Comparison of ENCODE assay signal across 9 cellular contexts in the genomic region with DNA sequence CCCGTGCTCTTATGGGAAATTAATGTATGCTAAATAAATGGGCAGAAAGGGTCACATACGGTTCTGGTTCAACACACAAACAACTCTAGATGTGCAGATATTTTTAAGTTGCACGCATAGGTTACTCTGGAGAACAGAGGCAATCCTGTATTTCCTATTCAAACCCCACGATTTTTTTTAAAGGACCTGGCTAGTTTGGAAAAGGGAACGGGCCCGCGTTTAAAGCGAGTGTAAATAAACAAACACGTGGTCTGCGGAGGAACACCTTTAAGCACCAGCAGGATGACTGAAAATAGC. TPM values are rescaled to one million over a fixed set of nuclear protein-coding genes. Genes with fewer than 3 reads are reported as not detected.
A peak's percentile ranks its signal among the peaks of the same experiment; 100 is the strongest.
DNase-seq lines count a peak whose midpoint lies in the region; ATAC-seq and TF ChIP-seq lines count a peak whose summit lies in the region.
"Had no signal": no experiment of that assay in that cellular context is flagged by ENCODE, and none has a peak within 500 bp of the region (broad histone marks: within the 10 kb centered on the region; RNA-seq: fewer than 3 reads in every experiment).

No MANE protein-coding gene starts in this region.

- H3K4me3 Mint-ChIP-seq in CD4-positive, CD25-positive, alpha-beta regulatory T cell: peak overlapping the region; percentile 92 to 99 (median 95)
- H3K4me3 Mint-ChIP-seq in chondrocyte (ENCODE audit: unreplicated experiment): peak overlapping the region; percentile 94
- H3K4me3 Mint-ChIP-seq in naive thymus-derived CD4-positive, alpha-beta T cell: peak overlapping the region; percentile 92 to 99 (median 96)

- CTCF ChIA-PET in naive thymus-derived CD4-positive, alpha-beta T cell (lab: Charles Lee): interaction anchor here (1.1 kb wide), 1 partner anchor 12 kb away, joined by 3 read pairs; no protein-coding TSS in a partner anchor

- POLR2A ChIA-PET in naive thymus-derived CD4-positive, alpha-beta T cell (lab: Charles Lee): interaction anchor here (2.0 kb wide), 1 partner anchor 751 kb away, joined by 12 read pairs; a partner anchor contains a TSS

- H3K9me3 ChIP-seq in CD4-positive, CD25-positive, alpha-beta regulatory T cell (ENCODE audit: control insufficient read depth in 2 of 2, low read length in 2 of 2): no peaks in the 10 kb centered on the region
- no peaks in the 10 kb centered on the region for H3K9me3 ChIP-seq in Karpas-422 (ENCODE audit: low read length)
- H3K9me3 ChIP-seq in naive thymus-derived CD4-positive, alpha-beta T cell (ENCODE audit: control insufficient read depth in 2 of 3, low read length in 3 of 3): no peaks in the 10 kb centered on the region

- peaks cover 35% of the 10 kb centered on the region for H3K4me1 ChIP-seq in CD4-positive, CD25-positive, alpha-beta regulatory T cell (ENCODE audit: control insufficient read depth, insufficient read depth, low read length, poor library complexity, severe bottlenecking)
- peaks cover 30% of the 10 kb centered on the region for H3K4me1 ChIP-seq in Karpas-422 (ENCODE audit: low read length)
- peaks cover 18 to 28% of the 10 kb centered on the region in 2 donors for H3K4me1 ChIP-seq in naive thymus-derived CD4-positive, alpha-beta T cell (ENCODE audit: control insufficient read depth in 2 of 2, insufficient read depth in 2 of 2, low read length in 2 of 2)

- no peak for ATAC-seq in CD4-positive, CD25-positive, alpha-beta regulatory T cell (ENCODE audit: low read depth in 2 of 2)
- peak; percentile 34 for ATAC-seq in GM21529 (IDR thresholded peaks at IDR 0.05; ENCODE audit: unreplicated experiment)
- peak; percentile 3 for ATAC-seq in naive thymus-derived CD4-positive, alpha-beta T cell

- peak overlapping the region; percentile 90 for H3K27ac ChIP-seq in CD4-positive, CD25-positive, alpha-beta regulatory T cell (ENCODE audit: insufficient read depth, low read length, poor library complexity, severe bottlenecking)
- H3K27ac ChIP-seq in Karpas-422 (ENCODE audit: low read length): peak overlapping the region; percentile 69
- peak overlapping the region; percentile 93 for H3K27ac ChIP-seq in naive thymus-derived CD4-positive, alpha-beta T cell (ENCODE audit: low read depth, low read length)

- peak overlapping the region; percentile 83 for H3K9ac ChIP-seq in Karpas-422 (ENCODE audit: low read length)

- peaks cover 38% of the 10 kb centered on the region for H3K36me3 Mint-ChIP-seq in CD4-positive, CD25-positive, alpha-beta regulatory T cell
- peaks cover 13% of the 10 kb centered on the region for H3K36me3 Mint-ChIP-seq in chondrocyte (ENCODE audit: low read depth)
- peaks cover 14 to 33% (median 25%) of the 10 kb centered on the region in 5 donors for H3K36me3 Mint-ChIP-seq in naive thymus-derived CD4-positive, alpha-beta T cell

- peaks cover 36% of the 10 kb centered on the region for H3K36me3 ChIP-seq in CD4-positive, CD25-positive, alpha-beta regulatory T cell (ENCODE audit: control insufficient read depth, insufficient read depth, low read length)
- peaks cover 54% of the 10 kb centered on the region for H3K36me3 ChIP-seq in Karpas-422 (ENCODE audit: insufficient read depth, low read length)
- H3K36me3 ChIP-seq in naive thymus-derived CD4-positive, alpha-beta T cell (ENCODE audit: control insufficient read depth in 2 of 3, insufficient read depth in 3 of 3, low read length in 3 of 3): peaks cover 0 to 35% (median 5%) of the 10 kb centered on the region in 3 experiments

- TF ChIP-seq CTCF in chondrocyte (IDR thresholded peaks at IDR 0.05): no peak

- peak overlapping the region; percentile 92 for H3K4me2 ChIP-seq in Karpas-422 (ENCODE audit: low read depth, low read length, poor library complexity, severe bottlenecking)

- peaks cover 11% of the 10 kb centered on the region for H4K20me1 ChIP-seq in Karpas-422 (ENCODE audit: insufficient read depth, low read depth, low read length)

- H3K4me1 Mint-ChIP-seq in CD4-positive, CD25-positive, alpha-beta regulatory T cell: peaks cover 40 to 66% (median 51%) of the 10 kb centered on the region in 4 donors
- H3K4me1 Mint-ChIP-seq in chondrocyte (ENCODE audit: low read depth): peaks cover 25% of the 10 kb centered on the region
- H3K4me1 Mint-ChIP-seq in naive thymus-derived CD4-positive, alpha-beta T cell: peaks cover 31 to 64% (median 42%) of the 10 kb centered on the region in 7 donors

- intact Hi-C loops in naive thymus-derived CD4-positive, alpha-beta T cell (cut with micrococcal nuclease): loop anchor here (1.0 to 10.0 kb wide), 22 partner anchors 11 to 1899 kb away; a partner anchor contains a TSS

- H3K27me3 Mint-ChIP-seq in CD4-positive, CD25-positive, alpha-beta regulatory T cell: no peaks in the 10 kb centered on the region
- H3K27me3 Mint-ChIP-seq in chondrocyte (ENCODE audit: low read depth): no peaks in the 10 kb centered on the region
- H3K27me3 Mint-ChIP-seq in naive thymus-derived CD4-positive, alpha-beta T cell: no peaks in the 10 kb centered on the region

- H2AFZ ChIP-seq in Karpas-422 (ENCODE audit: low read length): peak overlapping the region; percentile 91

- H3K9me2 ChIP-seq in Karpas-422 (replicated peaks; ENCODE audit: insufficient read depth, low read length): no peaks in the 10 kb centered on the region

- no peaks in the 10 kb centered on the region for H3K27me3 ChIP-seq in CD4-positive, CD25-positive, alpha-beta regulatory T cell (ENCODE audit: control insufficient read depth, insufficient read depth, low read length)
- H3K27me3 ChIP-seq in Karpas-422 (ENCODE audit: low read length): no peaks in the 10 kb centered on the region
- H3K27me3 ChIP-seq in naive thymus-derived CD4-positive, alpha-beta T cell (ENCODE audit: control insufficient read depth in 2 of 2, insufficient read depth in 2 of 2, low read length in 2 of 2): no peaks in the 10 kb centered on the region

- peaks cover 84% of the 10 kb centered on the region for H3K79me2 ChIP-seq in Karpas-422 (ENCODE audit: low read length)

- H3K4me3 ChIP-seq in CD4-positive, CD25-positive, alpha-beta regulatory T cell (ENCODE audit: low read depth, low read length): peak overlapping the region; percentile 95
- H3K4me3 ChIP-seq in Karpas-422 (ENCODE audit: low read length): peak overlapping the region; percentile 78
- peak overlapping the region; percentile 94 for H3K4me3 ChIP-seq in naive thymus-derived CD4-positive, alpha-beta T cell (ENCODE audit: low read length)

- peak overlapping the region; percentile 96 to 99 (median 98) for H3K27ac Mint-ChIP-seq in CD4-positive, CD25-positive, alpha-beta regulatory T cell
- peak overlapping the region; percentile 97 for H3K27ac Mint-ChIP-seq in chondrocyte (ENCODE audit: unreplicated experiment)
- peak overlapping the region; percentile 91 to 99 (median 97) for H3K27ac Mint-ChIP-seq in naive thymus-derived CD4-positive, alpha-beta T cell

- no peaks in the 10 kb centered on the region for H3K9me3 Mint-ChIP-seq in CD4-positive, CD25-positive, alpha-beta regulatory T cell
- H3K9me3 Mint-ChIP-seq in chondrocyte (ENCODE audit: low read depth): peaks cover 3% of the 10 kb centered on the region
- H3K9me3 Mint-ChIP-seq in naive thymus-derived CD4-positive, alpha-beta T cell: no peaks in the 10 kb centered on the region

- DNase-seq in CD4-positive, CD25-positive, alpha-beta regulatory T cell: peak in 1 of 3 donors; percentile 35
- peak; percentile 87 for DNase-seq in Karpas-422
- no peak for DNase-seq in chondrocyte (ENCODE audit: low spot score)
- DNase-seq in naive thymus-derived CD4-positive, alpha-beta T cell: no peak
- no peak for DNase-seq in islet precursor cell
- DNase-seq in GM19240 (ENCODE audit: insufficient read length, low spot score): no peak
- DNase-seq in activated CD4-positive, CD25-positive, alpha-beta regulatory T cell (lab: John Stamatoyannopoulos, UW): no peak

RNA-seq across cellular contexts. Expression of a gene that starts 0.6 kb away (rescaled TPM):
- 26.5 TPM for total RNA-seq in CD4-positive, CD25-positive, alpha-beta regulatory T cell
- 10 to 100 TPM; 12.8 to 18.1 (median 14.5) TPM for polyA plus RNA-seq in CD4-positive, CD25-positive, alpha-beta regulatory T cell
- total RNA-seq in Karpas-422 (2014; rRNA removed; shearing (Covaris generic); ENCODE audit: low replicate concordance): 64.5 and 115 TPM in 2 replicates
- 13.7 to 21.7 TPM (median 15.5 TPM) in 3 replicates for total RNA-seq in chondrocyte
- total RNA-seq in naive thymus-derived CD4-positive, alpha-beta T cell: 10 to 100 TPM; 19.0 to 45.5 (median 40.1) TPM
- polyA plus RNA-seq in naive thymus-derived CD4-positive, alpha-beta T cell: 10 to 100 TPM; 11.8 to 15.6 TPM

RNA-seq across cellular contexts. Expression of a gene that starts 0.7 kb away (rescaled TPM):
- 37.9 TPM for total RNA-seq in CD4-positive, CD25-positive, alpha-beta regulatory T cell
- polyA plus RNA-seq in CD4-positive, CD25-positive, alpha-beta regulatory T cell: 10 to 100 TPM; 34.0 to 38.6 (median 36.4) TPM
- total RNA-seq in Karpas-422 (2014; rRNA removed; shearing (Covaris generic); ENCODE audit: low replicate concordance): 60.8 and 112 TPM in 2 replicates
- total RNA-seq in chondrocyte: 8.6 to 11.2 TPM (median 8.9 TPM) in 3 replicates
- 10 to 100 TPM; 25.6 to 64.4 (median 44.5) TPM for total RNA-seq in naive thymus-derived CD4-positive, alpha-beta T cell
- polyA plus RNA-seq in naive thymus-derived CD4-positive, alpha-beta T cell: 10 to 100 TPM; 17.1 to 32.7 TPM

RNA-seq across cellular contexts. Expression of a gene that starts 19.2 kb away (rescaled TPM):
- not detected for total RNA-seq in CD4-positive, CD25-positive, alpha-beta regulatory T cell
- polyA plus RNA-seq in CD4-positive, CD25-positive, alpha-beta regulatory T cell: not detected
- total RNA-seq in Karpas-422 (2014; rRNA removed; shearing (Covaris generic); ENCODE audit: low replicate concordance): not detected in 2 replicates
- total RNA-seq in chondrocyte: not detected in 3 replicates
- not detected for total RNA-seq in naive thymus-derived CD4-positive, alpha-beta T cell
- polyA plus RNA-seq in naive thymus-derived CD4-positive, alpha-beta T cell: not detected
- total RNA-seq: LHCN-M2 had no signal

RNA-seq across cellular contexts. Expression of a gene that starts 50.6 kb away (rescaled TPM):
- total RNA-seq in CD4-positive, CD25-positive, alpha-beta regulatory T cell: 5.1 TPM
- polyA plus RNA-seq in CD4-positive, CD25-positive, alpha-beta regulatory T cell: 1 to 10 TPM; 1.7 to 2.3 (median 2.1) TPM
- 0.34 and 0.90 TPM in 2 replicates for total RNA-seq in Karpas-422 (2014; rRNA removed; shearing (Covaris generic); ENCODE audit: low replicate concordance)
- total RNA-seq in chondrocyte: 4.6 to 8.6 TPM (median 7.7 TPM) in 3 replicates
- total RNA-seq in naive thymus-derived CD4-positive, alpha-beta T cell: 10 to 100 TPM in 1 of 5 experiments, 1 to 10 TPM in 4; 5.6 to 10.2 (median 6.9) TPM
- 1 to 10 TPM; 1.4 to 1.9 TPM for polyA plus RNA-seq in naive thymus-derived CD4-positive, alpha-beta T cell

Comparison
In these comparisons a context has a peak if more than half of its experiments do, and no peak if none do; other contexts are left out.
1. ATAC-seq: peak in GM21529 (single experiment) and naive thymus-derived CD4-positive, alpha-beta T cell (single experiment); none in CD4-positive, CD25-positive, alpha-beta regulatory T cell (0 of 2).
2. Peak in every context shown above with its lines, with median percentiles within 50 percentile points of each other: H3K27ac ChIP-seq, H3K4me3 ChIP-seq, H3K27ac Mint-ChIP-seq and H3K4me3 Mint-ChIP-seq.